ENCODE assay signal across 1 cellular context in the genomic region with DNA sequence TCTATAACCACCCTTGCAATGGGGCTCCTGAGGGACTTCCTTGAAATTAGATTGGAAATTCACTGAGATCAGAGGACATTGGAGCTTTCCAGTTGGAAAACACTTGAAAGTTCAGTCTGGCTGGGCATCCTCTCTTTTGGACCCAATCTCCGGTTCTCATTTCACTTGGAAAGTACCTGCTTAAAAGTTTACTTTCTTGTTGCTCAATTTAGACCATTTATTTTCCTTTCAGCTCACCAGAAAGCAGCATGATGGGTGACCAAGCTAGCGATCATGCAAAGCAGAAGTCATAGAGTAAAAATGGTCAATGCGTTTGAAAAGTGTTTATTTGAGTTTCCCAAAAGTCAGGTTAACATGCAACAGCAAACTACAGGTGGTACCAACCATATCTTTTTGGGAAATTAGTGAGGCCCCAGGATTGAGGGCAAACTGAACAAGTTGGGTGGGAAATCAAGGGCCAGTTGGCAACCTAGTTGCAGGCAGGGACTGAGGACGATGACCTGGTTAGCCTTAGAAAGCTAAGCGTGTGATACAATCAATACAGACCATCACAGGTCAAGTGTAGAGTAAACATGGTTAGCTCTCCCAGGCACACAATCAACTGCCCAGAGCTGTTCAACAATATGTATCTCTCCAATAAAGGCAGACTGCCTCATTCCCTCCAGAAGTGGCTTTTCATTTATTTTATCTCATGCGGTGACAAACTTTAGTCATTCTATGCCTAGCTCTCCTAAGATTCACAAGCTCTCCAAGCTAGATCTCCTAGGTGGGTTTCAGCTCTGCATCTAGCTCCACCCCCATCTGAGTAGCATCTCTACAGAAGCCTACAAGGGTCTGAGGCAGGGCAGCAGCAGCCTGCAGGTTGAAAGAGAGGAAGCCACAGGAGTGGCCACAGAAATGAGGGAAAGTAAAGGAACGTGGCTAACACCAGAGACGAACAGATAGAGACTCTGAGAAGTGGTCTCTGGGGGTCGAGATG.
TF ChIP-seq lines count a peak whose summit lies in the region.

No MANE protein-coding gene starts in this region.

TF ChIP-seq in IMR-90, 13 proteins besides CTCF, POLR2A, EP300 and RAD21:
- TF ChIP-seq, protein P1, sequence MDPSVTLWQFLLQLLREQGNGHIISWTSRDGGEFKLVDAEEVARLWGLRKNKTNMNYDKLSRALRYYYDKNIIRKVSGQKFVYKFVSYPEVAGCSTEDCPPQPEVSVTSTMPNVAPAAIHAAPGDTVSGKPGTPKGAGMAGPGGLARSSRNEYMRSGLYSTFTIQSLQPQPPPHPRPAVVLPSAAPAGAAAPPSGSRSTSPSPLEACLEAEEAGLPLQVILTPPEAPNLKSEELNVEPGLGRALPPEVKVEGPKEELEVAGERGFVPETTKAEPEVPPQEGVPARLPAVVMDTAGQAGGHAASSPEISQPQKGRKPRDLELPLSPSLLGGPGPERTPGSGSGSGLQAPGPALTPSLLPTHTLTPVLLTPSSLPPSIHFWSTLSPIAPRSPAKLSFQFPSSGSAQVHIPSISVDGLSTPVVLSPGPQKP (IDR thresholded peaks at IDR 0.05; ENCODE audit: borderline replicate concordance, low read depth, low read length), result no peak
